21 cellular contexts compared by ENCODE assay signal in genomic region chr3:42022355-42022754, GRCh38.
DNase-seq lines count a peak whose midpoint lies in the region; ATAC-seq and TF ChIP-seq lines count a peak whose summit lies in the region.
"Had no signal": no experiment of that assay in that cellular context is flagged by ENCODE, and none has a peak within 500 bp of the region (broad histone marks: within the 10 kb centered on the region; RNA-seq: fewer than 3 reads in every experiment).

No MANE protein-coding gene starts in this region.

- no peak overlapping the region for H3K4me2 ChIP-seq in osteoblast (ENCODE audit: insufficient read depth, low read length)

- TF ChIP-seq EP300 in gastroesophageal sphincter (IDR thresholded peaks at IDR 0.05): no peak

- H3K79me2 ChIP-seq in osteoblast (ENCODE audit: insufficient read depth, low read length): peaks cover 83% of the 10 kb centered on the region

- no peaks in the 10 kb centered on the region for H3K27me3 Mint-ChIP-seq in stimulated activated naive CD8-positive, alpha-beta T cell treated with anti-CD3 and anti-CD28 coated beads, Interleukin-15, Interleukin-2, amounts not matched to agents 100 ng/mL and 50 ng/mL, for 24 hours
- H3K27me3 Mint-ChIP-seq in stimulated activated naive CD8-positive, alpha-beta T cell treated with anti-CD3 and anti-CD28 coated beads, Interleukin-15, amount 100 ng/mL, for 72 hours: no peaks in the 10 kb centered on the region
- H3K27me3 Mint-ChIP-seq: activated naive CD8-positive, alpha-beta T cell treated with anti-CD3 and anti-CD28 coated beads, Interleukin-2, amount 10 ng/mL, durations not matched to agents 7 days and 5 days; naive thymus-derived CD4-positive, alpha-beta T cell; T-helper 17 cell had no signal

- no peaks in the 10 kb centered on the region for H3K36me3 ChIP-seq in gastroesophageal sphincter
- H3K36me3 ChIP-seq in osteoblast (ENCODE audit: insufficient read depth, low read length): no peaks in the 10 kb centered on the region
- H3K36me3 ChIP-seq: spleen, WERI-Rb-1 had no signal

- H4K20me1 ChIP-seq in osteoblast (ENCODE audit: insufficient read depth, low read length): peaks cover 4% of the 10 kb centered on the region

- H2AFZ ChIP-seq in osteoblast (ENCODE audit: low read length): no peak overlapping the region

- H3K4me3 ChIP-seq in gastroesophageal sphincter: no peak overlapping the region
- no peak overlapping the region for H3K4me3 ChIP-seq in osteoblast (ENCODE audit: insufficient read depth, low read length)
- H3K4me3 ChIP-seq: spleen had no signal

- H3K27ac ChIP-seq in gastroesophageal sphincter (peak overlapping the region in 3 of 4 donors; percentile 66 to 81 (median 72)), osteoblast (ENCODE audit: low read depth, low read length) (peak overlapping the region; percentile 30)
- H3K27ac ChIP-seq: foreskin keratinocyte, WERI-Rb-1 had no signal

- TF ChIP-seq CTCF in gastroesophageal sphincter (IDR thresholded peaks at IDR 0.05): no peak
- no peak for TF ChIP-seq CTCF in osteoblast (IDR thresholded peaks at IDR 0.05; ENCODE audit: extremely low read depth, low read depth, low read length)

- no peak for TF ChIP-seq POLR2A in gastroesophageal sphincter (IDR thresholded peaks at IDR 0.05)

- no peaks in the 10 kb centered on the region for H3K9me3 Mint-ChIP-seq in stimulated activated naive CD8-positive, alpha-beta T cell treated with anti-CD3 and anti-CD28 coated beads, Interleukin-15, Interleukin-2, amounts not matched to agents 100 ng/mL and 50 ng/mL, for 24 hours
- no peaks in the 10 kb centered on the region for H3K9me3 Mint-ChIP-seq in stimulated activated naive CD8-positive, alpha-beta T cell treated with anti-CD3 and anti-CD28 coated beads, Interleukin-15, amount 100 ng/mL, for 72 hours
- H3K9me3 Mint-ChIP-seq: activated T-cell treated with anti-CD3 and anti-CD28 coated beads, Interleukin-2, amount 50 U/mL, for 72 hours; naive thymus-derived CD4-positive, alpha-beta T cell had no signal

- peaks cover 93% of the 10 kb centered on the region for H3K4me1 Mint-ChIP-seq in stimulated activated naive CD8-positive, alpha-beta T cell treated with anti-CD3 and anti-CD28 coated beads, Interleukin-15, Interleukin-2, amounts not matched to agents 100 ng/mL and 50 ng/mL, for 24 hours (ENCODE audit: low read depth)
- H3K4me1 Mint-ChIP-seq in stimulated activated naive CD8-positive, alpha-beta T cell treated with anti-CD3 and anti-CD28 coated beads, Interleukin-15, amount 100 ng/mL, for 72 hours: peaks cover 74% of the 10 kb centered on the region

- no peak overlapping the region for H3K4me3 Mint-ChIP-seq in stimulated activated naive CD8-positive, alpha-beta T cell treated with anti-CD3 and anti-CD28 coated beads, Interleukin-15, Interleukin-2, amounts not matched to agents 100 ng/mL and 50 ng/mL, for 24 hours
- no peak overlapping the region for H3K4me3 Mint-ChIP-seq in stimulated activated naive CD8-positive, alpha-beta T cell treated with anti-CD3 and anti-CD28 coated beads, Interleukin-15, amount 100 ng/mL, for 72 hours
- H3K4me3 Mint-ChIP-seq: activated naive CD8-positive, alpha-beta T cell treated with anti-CD3 and anti-CD28 coated beads, Interleukin-2, amount 10 ng/mL, durations not matched to agents 7 days and 5 days had no signal

- H3K27me3 ChIP-seq in gastroesophageal sphincter: no peaks in the 10 kb centered on the region
- no peaks in the 10 kb centered on the region for H3K27me3 ChIP-seq in osteoblast (ENCODE audit: insufficient read depth, low read length)
- H3K27me3 ChIP-seq: foreskin keratinocyte, spleen had no signal

- peak overlapping the region; percentile 91 for H3K27ac Mint-ChIP-seq in stimulated activated naive CD8-positive, alpha-beta T cell treated with anti-CD3 and anti-CD28 coated beads, Interleukin-15, Interleukin-2, amounts not matched to agents 100 ng/mL and 50 ng/mL, for 24 hours
- no peak overlapping the region for H3K27ac Mint-ChIP-seq in stimulated activated naive CD8-positive, alpha-beta T cell treated with anti-CD3 and anti-CD28 coated beads, Interleukin-15, amount 100 ng/mL, for 72 hours
- H3K27ac Mint-ChIP-seq: activated naive CD8-positive, alpha-beta T cell treated with anti-CD3 and anti-CD28 coated beads, Interleukin-2, amount 10 ng/mL, durations not matched to agents 7 days and 5 days; activated T-cell treated with anti-CD3 and anti-CD28 coated beads, Interleukin-2, amount 50 U/mL, for 72 hours; T-helper 17 cell had no signal

- 22 to 64% methylated on average over 1 to 6 of the region's 7 CpGs for WGBS in gastroesophageal sphincter (ENCODE audit: low coverage in 1 of 2), 2 donors

- no peak for ATAC-seq in stimulated activated naive CD8-positive, alpha-beta T cell treated with anti-CD3 and anti-CD28 coated beads, Interleukin-15, amount 100 ng/mL, for 72 hours
- no peak for ATAC-seq in gastroesophageal sphincter
- ATAC-seq: activated T-cell treated with anti-CD3 and anti-CD28 coated beads, Interleukin-2, amount 50 U/mL, for 72 hours; foreskin keratinocyte; left lobe of liver; naive thymus-derived CD4-positive, alpha-beta T cell; T-helper 17 cell had no signal

- peaks cover 14 to 100% (median 54%) of the 10 kb centered on the region in 3 donors for H3K4me1 ChIP-seq in gastroesophageal sphincter
- H3K4me1 ChIP-seq in osteoblast (ENCODE audit: insufficient read depth, low read length): peaks cover 62% of the 10 kb centered on the region

- no peak for DNase-seq in stimulated activated naive CD8-positive, alpha-beta T cell treated with anti-CD3 and anti-CD28 coated beads, Interleukin-15, amount 100 ng/mL, for 72 hours
- DNase-seq in osteoblast (ENCODE audit: insufficient read length, low spot score, missing footprints) (no peak), NCI-H1092 (lab: John Stamatoyannopoulos, UW) (no peak), anterior cingulate cortex (lab: John Stamatoyannopoulos, UW) (no peak), NCI-H2196 treated with DMSO at 0.1 percent for 48 hours (lab: John Stamatoyannopoulos, UW; ENCODE audit: unreplicated experiment) (no peak)
- DNase-seq: activated naive CD8-positive, alpha-beta T cell treated with anti-CD3 and anti-CD28 coated beads, Interleukin-2, amount 10 ng/mL, durations not matched to agents 7 days and 5 days; activated T-cell treated with anti-CD3 and anti-CD28 coated beads, Interleukin-2, amount 50 U/mL, for 72 hours; dermis blood vessel endothelial cell; DND-41; foreskin keratinocyte; naive thymus-derived CD4-positive, alpha-beta T cell; NCI-H2171 treated with DMSO at 0.1 percent for 48 hours; NCI-H748 treated with DMSO at 0.1 percent for 48 hours; spleen; stimulated activated CD4-positive, alpha-beta T cell treated with anti-CD3 and anti-CD28 coated beads, Interleukin-4, amount 100 ng/mL, for 4 hours; substantia nigra; T-helper 17 cell; WERI-Rb-1 had no signal

- H3K9me3 ChIP-seq in gastroesophageal sphincter (no peaks in the 10 kb centered on the region), osteoblast (ENCODE audit: low read depth, low read length) (no peaks in the 10 kb centered on the region)
- H3K9me3 ChIP-seq: spleen had no signal

- peaks cover 6% of the 10 kb centered on the region for H3K36me3 Mint-ChIP-seq in stimulated activated naive CD8-positive, alpha-beta T cell treated with anti-CD3 and anti-CD28 coated beads, Interleukin-15, Interleukin-2, amounts not matched to agents 100 ng/mL and 50 ng/mL, for 24 hours (ENCODE audit: low read depth)
